In the genomic region with DNA sequence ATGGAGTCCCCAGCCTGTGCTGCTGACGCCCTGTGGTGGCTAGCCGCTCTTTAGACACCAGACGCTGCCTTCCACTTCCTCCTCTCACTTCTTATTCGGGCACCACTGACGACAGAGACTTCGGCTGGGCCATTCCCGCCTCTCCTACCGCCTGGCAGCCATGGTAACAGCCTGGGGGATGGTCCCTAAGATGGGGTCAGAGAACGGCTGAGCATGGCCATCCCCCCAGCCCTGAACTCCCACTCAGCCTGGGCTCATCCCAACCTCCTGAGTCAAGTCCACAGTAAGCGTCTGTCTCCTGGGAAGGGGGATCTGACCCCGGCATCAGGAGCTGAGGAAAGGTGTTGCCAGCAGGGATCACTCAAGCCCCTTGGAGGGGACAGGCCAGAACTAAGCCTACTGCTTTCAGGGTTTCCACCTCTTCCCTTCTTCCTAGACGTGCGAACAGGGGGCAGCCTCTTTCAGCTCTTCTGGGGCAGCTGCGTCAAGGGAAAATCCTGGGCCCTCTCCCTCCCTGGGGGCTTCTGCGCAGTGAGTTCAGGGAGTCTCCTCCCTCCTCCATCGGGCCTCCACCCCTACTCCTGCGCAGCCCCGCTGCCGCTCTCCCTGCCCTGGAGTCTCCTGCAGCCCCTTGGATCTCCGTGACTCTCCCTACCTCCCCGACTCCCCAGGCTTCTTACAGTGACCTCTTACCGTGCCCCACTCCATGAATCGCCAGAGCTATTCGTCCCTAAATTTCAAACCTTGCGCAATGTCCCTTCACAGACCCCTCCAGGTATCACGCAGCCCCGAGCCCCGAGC, we compare ENCODE assay signal across 7 cellular contexts. TPM values are rescaled to one million over a fixed set of nuclear protein-coding genes. Genes with fewer than 3 reads are reported as not detected.
DNase-seq lines count a peak whose midpoint lies in the region; ATAC-seq and TF ChIP-seq lines count a peak whose summit lies in the region.

No MANE protein-coding gene starts in this region.

- peaks cover 51% of the 10 kb centered on the region for H3K27me3 Mint-ChIP-seq in endodermal cell (ENCODE audit: insufficient read depth)
- no peaks in the 10 kb centered on the region for H3K27me3 Mint-ChIP-seq in natural killer cell treated with Interleukin-12 subunit alpha and Interleukin-12 subunit beta and Interleukin-15 and Interleukin-18, amount 100 ng/mL, for 72 hours

- H3K4me1 ChIP-seq in OCI-LY3 (ENCODE audit: low read length), result peaks cover 27% of the 10 kb centered on the region
- peaks cover 8% of the 10 kb centered on the region for H3K4me1 ChIP-seq in endodermal cell (ENCODE audit: control insufficient read depth, insufficient read depth, low read length)

- peak overlapping the region; percentile 74 for H3K4me2 ChIP-seq in OCI-LY3 (ENCODE audit: low read length)

- H3K79me2 ChIP-seq in OCI-LY3 (ENCODE audit: low read length), result no peaks in the 10 kb centered on the region

- peak overlapping the region; percentile 22 for H2AFZ ChIP-seq in OCI-LY3 (ENCODE audit: low read depth, low read length)

- peak; percentile 81 for ATAC-seq in GM18861 (IDR thresholded peaks at IDR 0.05; ENCODE audit: unreplicated experiment)
- ATAC-seq in HG02678 (IDR thresholded peaks at IDR 0.05; ENCODE audit: unreplicated experiment), result peak; percentile 74
- peak; percentile 63 to 66 for ATAC-seq in natural killer cell treated with Interleukin-12 subunit alpha and Interleukin-12 subunit beta and Interleukin-15 and Interleukin-18, amount 100 ng/mL, for 72 hours

- WGBS in endodermal cell (ENCODE audit: insufficient coverage in 1 of 2, insufficient read length in 1 of 2), 2 experiments, result 16 to 30% methylated on average over 10 to 28 of the region's 28 CpGs

- H3K27ac Mint-ChIP-seq in endodermal cell, result peak overlapping the region; percentile 76
- H3K27ac Mint-ChIP-seq in natural killer cell treated with Interleukin-12 subunit alpha and Interleukin-12 subunit beta and Interleukin-15 and Interleukin-18, amount 100 ng/mL, for 72 hours, result peak overlapping the region; percentile 2 to 41

- peaks cover 16% of the 10 kb centered on the region for H3K4me1 Mint-ChIP-seq in endodermal cell
- peaks cover 13 to 21% of the 10 kb centered on the region in 2 donors for H3K4me1 Mint-ChIP-seq in natural killer cell treated with Interleukin-12 subunit alpha and Interleukin-12 subunit beta and Interleukin-15 and Interleukin-18, amount 100 ng/mL, for 72 hours (ENCODE audit: low read depth in 2 of 2)

- TF ChIP-seq CTCF in OCI-LY3 (IDR thresholded peaks at IDR 0.05; ENCODE audit: low read depth, low read length), result no peak
- no peak for TF ChIP-seq CTCF in endodermal cell (conservative IDR thresholded peaks at IDR 0.05)

- peak overlapping the region; percentile 66 for H3K4me3 ChIP-seq in OCI-LY3 (ENCODE audit: low read length)
- H3K4me3 ChIP-seq in endodermal cell (ENCODE audit: low read length), result peak overlapping the region; percentile 62

- H3K27ac ChIP-seq in OCI-LY3 (ENCODE audit: low read length) (peak overlapping the region; percentile 30; the same call in 1 of the 2 replicates), endodermal cell (ENCODE audit: low read depth, low read length) (no peak overlapping the region)

- DNase-seq in endodermal cell (peak; percentile 86), COLO668 (lab: John Stamatoyannopoulos, UW; ENCODE audit: unreplicated experiment) (no peak), glomerular visceral epithelial cell (ENCODE audit: extremely low spot score) (no peak)
- peak; percentile 72 for DNase-seq in natural killer cell treated with Interleukin-12 subunit alpha and Interleukin-12 subunit beta and Interleukin-15 and Interleukin-18, amount 100 ng/mL, for 72 hours (ENCODE audit: low spot score)

- H3K27me3 ChIP-seq in OCI-LY3 (ENCODE audit: low read depth, low read length), result peaks cover 27% of the 10 kb centered on the region
- H3K27me3 ChIP-seq in endodermal cell (ENCODE audit: control insufficient read depth, insufficient read depth, low read length, poor library complexity, severe bottlenecking), result peaks cover 50% of the 10 kb centered on the region

- no peaks in the 10 kb centered on the region for H3K9me3 Mint-ChIP-seq in endodermal cell
- H3K9me3 Mint-ChIP-seq in natural killer cell treated with Interleukin-12 subunit alpha and Interleukin-12 subunit beta and Interleukin-15 and Interleukin-18, amount 100 ng/mL, for 72 hours, result no peaks in the 10 kb centered on the region

- H3K36me3 ChIP-seq in OCI-LY3 (replicated peaks; ENCODE audit: low read depth, low read length), result no peaks in the 10 kb centered on the region
- H3K36me3 ChIP-seq in endodermal cell (ENCODE audit: control insufficient read depth, insufficient read depth, low read length), result no peaks in the 10 kb centered on the region

- peaks cover 6% of the 10 kb centered on the region for H3K36me3 Mint-ChIP-seq in endodermal cell (ENCODE audit: low read depth)
- no peaks in the 10 kb centered on the region for H3K36me3 Mint-ChIP-seq in natural killer cell treated with Interleukin-12 subunit alpha and Interleukin-12 subunit beta and Interleukin-15 and Interleukin-18, amount 100 ng/mL, for 72 hours

- peak overlapping the region; percentile 66 for H3K4me3 Mint-ChIP-seq in endodermal cell
- H3K4me3 Mint-ChIP-seq in natural killer cell treated with Interleukin-12 subunit alpha and Interleukin-12 subunit beta and Interleukin-15 and Interleukin-18, amount 100 ng/mL, for 72 hours, result peak overlapping the region; percentile 83

- no peaks in the 10 kb centered on the region for H4K20me1 ChIP-seq in OCI-LY3 (ENCODE audit: insufficient read depth, low read length)

- peak overlapping the region; percentile 38 for H3K9ac ChIP-seq in OCI-LY3 (ENCODE audit: low read length)
- no peak overlapping the region for H3K9ac ChIP-seq in endodermal cell (ENCODE audit: extremely low read depth, low read length, poor library complexity, severe bottlenecking)

- H3K9me3 ChIP-seq in OCI-LY3 (ENCODE audit: insufficient read depth, low read length), result no peaks in the 10 kb centered on the region
- H3K9me3 ChIP-seq in endodermal cell (ENCODE audit: control insufficient read depth, low read length), result no peaks in the 10 kb centered on the region

RNA-seq across cellular contexts. Expression of a gene that starts 0.6 kb away (rescaled TPM):
- total RNA-seq in endodermal cell, result 1 to 10 TPM; 4.4 to 9.1 TPM
- 16.3 TPM for polyA plus RNA-seq in endodermal cell (2013, experiment 1 of 2)
- polyA plus RNA-seq in endodermal cell (2013, experiment 2 of 2), result 13.2 TPM
- total RNA-seq in natural killer cell treated with Interleukin-12 subunit alpha and Interleukin-12 subunit beta and Interleukin-15 and Interleukin-18, amount 100 ng/mL, for 72 hours, result 1 to 10 TPM; 5.4 to 5.6 TPM

RNA-seq across cellular contexts. Expression of a gene that starts 45.1 kb away (rescaled TPM):
- total RNA-seq in endodermal cell, result 10 to 100 TPM; 17.7 to 18.4 TPM
- polyA plus RNA-seq in endodermal cell (2013, experiment 1 of 2), result 21.3 TPM
- 17.6 TPM for polyA plus RNA-seq in endodermal cell (2013, experiment 2 of 2)
- 1 to 10 TPM; 3.0 to 4.0 TPM for total RNA-seq in natural killer cell treated with Interleukin-12 subunit alpha and Interleukin-12 subunit beta and Interleukin-15 and Interleukin-18, amount 100 ng/mL, for 72 hours

RNA-seq across cellular contexts. Expression of a gene that starts 54.6 kb away (rescaled TPM):
- 10 to 100 TPM; 48.6 to 59.3 TPM for total RNA-seq in endodermal cell
- polyA plus RNA-seq in endodermal cell (2013, experiment 1 of 2), result 33.5 TPM
- polyA plus RNA-seq in endodermal cell (2013, experiment 2 of 2), result 28.8 TPM
- 10 to 100 TPM; 16.6 to 17.5 TPM for total RNA-seq in natural killer cell treated with Interleukin-12 subunit alpha and Interleukin-12 subunit beta and Interleukin-15 and Interleukin-18, amount 100 ng/mL, for 72 hours

Comparison
In these comparisons a context has a peak if more than half of its experiments do, and no peak if none do; other contexts are left out.
1. DNase-seq: peak in endodermal cell (single experiment) and natural killer cell treated with Interleukin-12 subunit alpha and Interleukin-12 subunit beta and Interleukin-15 and Interleukin-18, amount 100 ng/mL, for 72 hours (single experiment); none in COLO668 (single experiment) and glomerular visceral epithelial cell (single experiment).
2. Peak in every context shown above with its lines, with median percentiles within 50 percentile points of each other: ATAC-seq.